ENCODE assay signal across 9 cellular contexts in genomic region chr14:39762576-39763401, GRCh38.
DNase-seq lines count a peak whose midpoint lies in the region; ATAC-seq, FAIRE-seq and TF ChIP-seq lines count a peak whose summit lies in the region.
"Had no signal": no experiment of that assay in that cellular context is flagged by ENCODE, and none has a peak within 500 bp of the region (broad histone marks: within the 10 kb centered on the region; RNA-seq: fewer than 3 reads in every experiment).

No MANE protein-coding gene starts in this region.

- intact Hi-C loops in psoas muscle (cut with DNase I) = no loop called here

- H3K4me3 ChIP-seq in hepatocyte = no peak overlapping the region
- no peak overlapping the region for H3K4me3 ChIP-seq in psoas muscle

- no peaks in the 10 kb centered on the region for H4K20me1 ChIP-seq in hepatocyte (ENCODE audit: insufficient read depth, poor library complexity, severe bottlenecking)

- H3K4me1 ChIP-seq in hepatocyte (ENCODE audit: insufficient read depth) (no peaks in the 10 kb centered on the region), psoas muscle (no peaks in the 10 kb centered on the region)

- no peaks in the 10 kb centered on the region for H3K9me2 ChIP-seq in hepatocyte (replicated peaks; ENCODE audit: insufficient read depth)

- peak; percentile 73 for ATAC-seq in GM18511 (IDR thresholded peaks at IDR 0.05; ENCODE audit: unreplicated experiment)
- ATAC-seq in GM21576 (IDR thresholded peaks at IDR 0.05; ENCODE audit: unreplicated experiment) = peak; percentile 61
- ATAC-seq in psoas muscle = no peak

- DNase-seq in HT1080 (ENCODE audit: low read depth) (peak; percentile 1), hepatocyte (ENCODE audit: low spot score) (no peak), urothelium cell line (ENCODE audit: low spot score) (no peak), GDM1 (lab: John Stamatoyannopoulos, UW) (no peak), GM19240 (ENCODE audit: insufficient read length, low spot score) (no peak), psoas muscle (no peak)
- DNase-seq: NCI-H2081 treated with DMSO at 0.1 percent for 48 hours had no signal

- no peaks in the 10 kb centered on the region for H3K79me2 ChIP-seq in hepatocyte

- 49% methylated on average over 16 of the region's 16 CpGs for WGBS in hepatocyte (ENCODE audit: low lambda C conversion rate, missing lambda C conversion rate)
- 72 to 83% (median 79%) methylated on average over 16 of the region's 16 CpGs for WGBS in psoas muscle, 3 donors

- H3K9me3 ChIP-seq in hepatocyte (ENCODE audit: low read depth) (no peaks in the 10 kb centered on the region), psoas muscle (no peaks in the 10 kb centered on the region)

- FAIRE-seq in urothelium cell line (lab: Jason Lieb, UNC) = no peak

- TF ChIP-seq CTCF in hepatocyte (IDR thresholded peaks at IDR 0.05; ENCODE audit: poor library complexity) (no peak), psoas muscle (IDR thresholded peaks at IDR 0.05) (no peak)

- peak overlapping the region; percentile 23 for H3K4me2 ChIP-seq in hepatocyte

- no peak overlapping the region for H2AFZ ChIP-seq in hepatocyte

- H3K27me3 ChIP-seq in hepatocyte (no peaks in the 10 kb centered on the region), psoas muscle (ENCODE audit: insufficient read depth in 3 of 3, low read length in 2 of 3) (no peaks in the 10 kb centered on the region)

- H3K27ac ChIP-seq in hepatocyte (no peak overlapping the region), psoas muscle (no peak overlapping the region)

- H3K36me3 ChIP-seq in hepatocyte (replicated peaks; ENCODE audit: insufficient read depth, low read depth) (no peaks in the 10 kb centered on the region), psoas muscle (ENCODE audit: insufficient read depth in 1 of 2, low read depth in 1 of 2) (no peaks in the 10 kb centered on the region)

Comparison
In these comparisons a context has a peak if more than half of its experiments do, and no peak if none do; other contexts are left out.
1. ATAC-seq: peak in GM18511 (single experiment) and GM21576 (single experiment); none in psoas muscle (0 of 4).